In genomic region chr2:233250985-233251305, GRCh38 we compare ENCODE assay signal across 8 cellular contexts. TPM values are rescaled to one million over a fixed set of nuclear protein-coding genes. Genes with fewer than 3 reads are reported as not detected.
DNase-seq lines count a peak whose midpoint lies in the region; ATAC-seq, FAIRE-seq and TF ChIP-seq lines count a peak whose summit lies in the region.

No MANE protein-coding gene starts in this region.

- dilution Hi-C loops in endothelial cell of umbilical vein (cut with MboI; ENCODE audit: extremely low pct_ligation_motif_present, low sequenced_read_pairs): no loop called here

- FAIRE-seq in endothelial cell of umbilical vein (lab: Jason Lieb, UNC): no peak

- peak overlapping the region; percentile 44 for H3K9ac ChIP-seq in endothelial cell of umbilical vein (replicated peaks; ENCODE audit: extremely low read depth, insufficient read depth, low read length)

- CTCF ChIA-PET in endothelial cell of umbilical vein (lab: Charles Lee): interaction anchor here (0.9 to 3.0 kb wide), 14 partner anchors 15 to 640 kb away, joined by 3 to 17 read pairs (median 4); partner anchors contain the start of gene INPP5D

- peaks cover 43% of the 10 kb centered on the region for H3K79me2 ChIP-seq in endothelial cell of umbilical vein (ENCODE audit: control insufficient read depth, insufficient read depth, low read length)

- DNase-seq in endothelial cell of umbilical vein (ENCODE audit: low read depth, low spot score) (no peak), iPS-NIHi11 (ENCODE audit: low spot score) (no peak), kidney glomerular epithelial cell (lab: John Stamatoyannopoulos, UW) (no peak), lower leg skin (ENCODE audit: low spot score in 2 of 2) (no peak)

- 54 to 69% methylated on average over 1 of the region's 1 CpG for WGBS in lower leg skin, 2 donors

- H3K4me3 ChIP-seq in endothelial cell of umbilical vein (replicated peaks in 1 of 3; ENCODE audit: insufficient read depth in 1 of 3, low read depth in 1 of 3, low read length in 3 of 3) (peak overlapping the region in 1 of 3 experiments; percentile 12), skin epidermis (peak overlapping the region; percentile 77 to 99 (median 92)), lower leg skin (ENCODE audit: low read depth, poor library complexity, severe bottlenecking) (no peak overlapping the region)

- TF ChIP-seq POLR2A in endothelial cell of umbilical vein (IDR thresholded peaks at IDR 0.05; ENCODE audit: low read depth, low read length) (no peak), lower leg skin (IDR thresholded peaks at IDR 0.05) (no peak)

- H3K4me1 ChIP-seq in endothelial cell of umbilical vein (ENCODE audit: control insufficient read depth, extremely low read depth, insufficient read depth, low read length): peaks cover 28% of the 10 kb centered on the region

- peak; percentile 15 for ATAC-seq in GM19455 (IDR thresholded peaks at IDR 0.05; ENCODE audit: unreplicated experiment)
- no peak for ATAC-seq in HG03135 (IDR thresholded peaks at IDR 0.05; ENCODE audit: unreplicated experiment)

- POLR2A ChIA-PET in endothelial cell of umbilical vein (lab: Charles Lee): no interaction called here

- H3K36me3 ChIP-seq in KOPT-K1 (ENCODE audit: insufficient read depth, low read length) (peaks cover 25% of the 10 kb centered on the region), endothelial cell of umbilical vein (ENCODE audit: control insufficient read depth in 2 of 2, extremely low read depth in 1 of 2, insufficient read depth in 2 of 2, low read length in 2 of 2) (peaks cover 0 to 1% of the 10 kb centered on the region in 2 experiments)

- H4K20me1 ChIP-seq in endothelial cell of umbilical vein (replicated peaks; ENCODE audit: control insufficient read depth, extremely low read depth, insufficient read depth, low read length): no peaks in the 10 kb centered on the region

- H3K27me3 ChIP-seq in endothelial cell of umbilical vein (ENCODE audit: control insufficient read depth in 2 of 2, insufficient read depth in 2 of 2, low read length in 2 of 2): no peaks in the 10 kb centered on the region

- no peak for TF ChIP-seq CTCF in endothelial cell of umbilical vein (IDR thresholded peaks at IDR 0.05; ENCODE audit: extremely low read depth in 1 of 2, insufficient read depth in 1 of 2, low read depth in 1 of 2, low read length in 2 of 2)
- TF ChIP-seq CTCF in lower leg skin (IDR thresholded peaks at IDR 0.05): no peak

- H2AFZ ChIP-seq in endothelial cell of umbilical vein (ENCODE audit: low read depth, low read length): peak overlapping the region; percentile 70

- peak overlapping the region; percentile 92 for H3K27ac ChIP-seq in KOPT-K1 (ENCODE audit: low read depth, low read length, poor library complexity, severe bottlenecking)
- H3K27ac ChIP-seq in endothelial cell of umbilical vein (ENCODE audit: insufficient read depth, low read depth, low read length): peak overlapping the region; percentile 77
- peak overlapping the region in 19 of 21 experiments; percentile 70 to 94 (median 88) for H3K27ac ChIP-seq in skin epidermis

- H3K4me2 ChIP-seq in endothelial cell of umbilical vein (ENCODE audit: insufficient read depth, low read length): peak overlapping the region; percentile 67

- intact Hi-C loops in endothelial cell of umbilical vein (cut with micrococcal nuclease) (loop anchor here (1.0 to 10.0 kb wide), 12 partner anchors 42 to 645 kb away; partner anchors contain the start of genes GIGYF2 and INPP5D), lower leg skin (cut with DNase I; ENCODE audit: low total_unique reads) (loop anchor here (10.0 kb wide), 1 partner anchor 636 kb away; no protein-coding TSS in a partner anchor)

- BruUV-seq in endothelial cell of umbilical vein (replicated peaks; lab: Mats Ljungman, UMichigan): no TSS peak

- H3K9me3 ChIP-seq in KOPT-K1 (ENCODE audit: insufficient read depth, low read length, poor library complexity, severe bottlenecking) (no peaks in the 10 kb centered on the region), endothelial cell of umbilical vein (replicated peaks; ENCODE audit: control insufficient read depth, insufficient read depth, low read length) (no peaks in the 10 kb centered on the region)

- no peaks in the 10 kb centered on the region for H3K9me1 ChIP-seq in endothelial cell of umbilical vein (replicated peaks; ENCODE audit: control insufficient read depth, extremely low read depth, insufficient read depth, low read length)

TF ChIP-seq in endothelial cell of umbilical vein, 7 proteins besides CTCF, POLR2A, EP300 and RAD21:
- no peak for TF ChIP-seq FOS (IDR thresholded peaks at IDR 0.05; ENCODE audit: borderline replicate concordance, insufficient read depth, low read length)
- TF ChIP-seq MYC (IDR thresholded peaks at IDR 0.05; ENCODE audit: low read depth, low read length): no peak
- TF ChIP-seq JUN (IDR thresholded peaks at IDR 0.05; ENCODE audit: borderline replicate concordance, insufficient read depth, insufficient read length, low read depth): no peak
- TF ChIP-seq POLR2AphosphoS5 (IDR thresholded peaks at IDR 0.05; ENCODE audit: insufficient read depth, low read depth, low read length): no peak
- TF ChIP-seq EZH2 (IDR thresholded peaks at IDR 0.05; ENCODE audit: borderline replicate concordance, low read depth, low read length, severe bottlenecking): no peak
- no peak for TF ChIP-seq GATA2 (IDR thresholded peaks at IDR 0.05; ENCODE audit: insufficient read depth, insufficient read length, low read depth, low read length)
- TF ChIP-seq MAX (IDR thresholded peaks at IDR 0.05; ENCODE audit: insufficient read depth, insufficient read length): no peak

RNA-seq across cellular contexts. Expression of gene ATG16L1, which starts 0.5 kb away (rescaled TPM):
- total RNA-seq in endothelial cell of umbilical vein: 29.8 and 30.2 TPM in 2 replicates
- polyA plus RNA-seq in endothelial cell of umbilical vein: 14.1 and 18.1 TPM in 2 replicates
- 18.0 and 18.2 TPM in 2 replicates for polyA plus RNA-seq in endothelial cell of umbilical vein (2011; cell fraction: cytosol; rRNA removed)
- 67.7 and 77.9 TPM in 2 replicates for polyA plus RNA-seq in endothelial cell of umbilical vein (2011; cell fraction: nucleus; rRNA removed)
- polyA plus RNA-seq in endothelial cell of umbilical vein (2012): 18.5 and 20.5 TPM in 2 replicates
- 34.8 and 36.8 TPM in 2 replicates for polyA minus RNA-seq in endothelial cell of umbilical vein
- polyA minus RNA-seq in endothelial cell of umbilical vein (2011; cell fraction: cytosol; rRNA and poly(A)+ RNA removed): 11.1 TPM
- polyA minus RNA-seq in endothelial cell of umbilical vein (2011; cell fraction: nucleus; rRNA and poly(A)+ RNA removed): 28.0 and 29.2 TPM in 2 replicates
- total RNA-seq in lower leg skin: 10 to 100 TPM; 38.9 to 56.9 (median 40.4) TPM

RNA-seq across cellular contexts. Expression of gene SAG, which starts 56.7 kb away (rescaled TPM):
- total RNA-seq in endothelial cell of umbilical vein (not detected in 2 replicates), lower leg skin (not detected)
- polyA plus RNA-seq in endothelial cell of umbilical vein: not detected in 2 replicates
- polyA plus RNA-seq in endothelial cell of umbilical vein (2011; cell fraction: cytosol; rRNA removed): not detected in 2 replicates
- polyA plus RNA-seq in endothelial cell of umbilical vein (2011; cell fraction: nucleus; rRNA removed): not detected in 2 replicates
- not detected in 2 replicates for polyA plus RNA-seq in endothelial cell of umbilical vein (2012)
- polyA minus RNA-seq in endothelial cell of umbilical vein: not detected in 2 replicates
- polyA minus RNA-seq in endothelial cell of umbilical vein (2011; cell fraction: cytosol; rRNA and poly(A)+ RNA removed): not detected
- polyA minus RNA-seq in endothelial cell of umbilical vein (2011; cell fraction: nucleus; rRNA and poly(A)+ RNA removed): not detected in 2 replicates
